ENCODE assay signal across 8 cellular contexts in genomic region chr4:84578540-84579409, GRCh38. TPM values are rescaled to one million over a fixed set of nuclear protein-coding genes. Genes with fewer than 3 reads are reported as not detected.
DNase-seq lines count a peak whose midpoint lies in the region; ATAC-seq, FAIRE-seq and TF ChIP-seq lines count a peak whose summit lies in the region.

No MANE protein-coding gene starts in this region.

- H3K9me3 ChIP-seq in adipocyte (ENCODE audit: control insufficient read depth, low read length) (no peaks in the 10 kb centered on the region), kidney (ENCODE audit: control insufficient read depth in 1 of 2, low read length in 2 of 2) (no peaks in the 10 kb centered on the region), aorta (ENCODE audit: control insufficient read depth, low read length) (no peaks in the 10 kb centered on the region)

- peaks cover 4% of the 10 kb centered on the region for H3K27me3 ChIP-seq in adipocyte (replicated peaks; ENCODE audit: control insufficient read depth, insufficient read depth, low read length)
- no peaks in the 10 kb centered on the region for H3K27me3 ChIP-seq in aorta (ENCODE audit: control insufficient read depth in 1 of 2, insufficient read depth in 2 of 2, low read length in 1 of 2)

- no peaks in the 10 kb centered on the region for H3K36me3 ChIP-seq in adipocyte (ENCODE audit: control insufficient read depth, insufficient read depth, low read length, severe bottlenecking)
- H3K36me3 ChIP-seq in kidney (ENCODE audit: control insufficient read depth in 1 of 2, insufficient read depth in 2 of 2, low read length in 2 of 2) = no peaks in the 10 kb centered on the region
- no peaks in the 10 kb centered on the region for H3K36me3 ChIP-seq in aorta (ENCODE audit: control insufficient read depth in 1 of 2, insufficient read depth in 2 of 2, low read length in 1 of 2)

- intact Hi-C loops in kidney (cut with DNase I) (no loop called here), aorta (cut with DNase I) (no loop called here)

- peak; percentile 1 for DNase-seq in NCI-H2029 (lab: John Stamatoyannopoulos, UW)
- DNase-seq in NCI-H2029 treated with DMSO at 0.1 percent for 48 hours (lab: John Stamatoyannopoulos, UW) = no peak
- DNase-seq in LoVo (ENCODE audit: low spot score) = peak; percentile 42
- peak; percentile 71 for DNase-seq in adipocyte (ENCODE audit: low read depth)
- DNase-seq in kidney = no peak
- DNase-seq in aorta = no peak

- FAIRE-seq in kidney (lab: Jason Lieb, UNC) = peak; percentile 15

- H3K4me1 ChIP-seq in adipocyte (ENCODE audit: control insufficient read depth, insufficient read depth, low read length) = peaks cover 5% of the 10 kb centered on the region
- H3K4me1 ChIP-seq in kidney (ENCODE audit: control insufficient read depth in 1 of 2, insufficient read depth in 1 of 2, low read depth in 1 of 2, low read length in 2 of 2) = peaks cover 6 to 7% of the 10 kb centered on the region in 2 donors
- H3K4me1 ChIP-seq in aorta (ENCODE audit: control insufficient read depth in 1 of 2, insufficient read depth in 2 of 2, low read length in 2 of 2) = no peaks in the 10 kb centered on the region

- H3K9ac ChIP-seq in adipocyte (ENCODE audit: low read length) (no peak overlapping the region), kidney (ENCODE audit: low read length in 2 of 2) (peak overlapping the region in 1 of 2 donors; percentile 42)

- WGBS in aorta, 2 donors = 69 to 71% methylated on average over 4 of the region's 4 CpGs

- ATAC-seq in GM21390 (IDR thresholded peaks at IDR 0.05; ENCODE audit: unreplicated experiment) = no peak
- no peak for ATAC-seq in aorta (ENCODE audit: low FRiP score)
- ATAC-seq in HG02938 (IDR thresholded peaks at IDR 0.05; ENCODE audit: unreplicated experiment) = no peak

- TF ChIP-seq CTCF in kidney (IDR thresholded peaks at IDR 0.05; ENCODE audit: borderline replicate concordance, extremely low read depth, insufficient read depth) = peak; percentile 55

- no peak overlapping the region for H3K27ac ChIP-seq in kidney (ENCODE audit: low read depth in 2 of 2, low read length in 2 of 2)
- H3K27ac ChIP-seq in aorta (ENCODE audit: low read depth in 1 of 2, low read length in 2 of 2) = no peak overlapping the region

- no peak overlapping the region for H3K4me3 ChIP-seq in adipocyte (ENCODE audit: low read length)
- no peak overlapping the region for H3K4me3 ChIP-seq in kidney (ENCODE audit: low read length in 2 of 2)
- H3K4me3 ChIP-seq in aorta (ENCODE audit: low read length in 2 of 2) = no peak overlapping the region

RNA-seq across cellular contexts. Expression of gene CDS1, which starts 4.2 kb away (rescaled TPM):
- 18.8 TPM for total RNA-seq in kidney
- 13.5 TPM for polyA plus RNA-seq in kidney (ENCODE audit: insufficient read depth, low read depth, low replicate concordance)
- total RNA-seq in aorta = under 1 TPM; 0.39 to 0.48 TPM
- 1 to 10 TPM in 1 of 2 donors, under 1 TPM in 1; 0.33 to 4.8 TPM for polyA plus RNA-seq in aorta

Comparison
In these comparisons a context has a peak if more than half of its experiments do, and no peak if none do; other contexts are left out.
1. DNase-seq: peak in NCI-H2029 (single experiment), LoVo (single experiment) and adipocyte (single experiment); none in NCI-H2029 treated with DMSO at 0.1 percent for 48 hours (single experiment), kidney (single experiment) and aorta (0 of 2).
2. RNA of gene CDS1, which starts 4.2 kb away (total RNA-seq): 18.8 TPM in kidney (single experiment); 0.39 to 0.48 TPM in aorta; every median in the first group is over 10 times any median in the second.